9 cellular contexts compared by ENCODE assay signal in genomic region chr9:83154087-83154736, GRCh38.
DNase-seq lines count a peak whose midpoint lies in the region; ATAC-seq, FAIRE-seq and TF ChIP-seq lines count a peak whose summit lies in the region.
"Had no signal": no experiment of that assay in that cellular context is flagged by ENCODE, and none has a peak within 500 bp of the region (broad histone marks: within the 10 kb centered on the region; RNA-seq: fewer than 3 reads in every experiment).

No MANE protein-coding gene starts in this region.

- no peak for TF ChIP-seq CTCF in GM12864 (IDR thresholded peaks at IDR 0.05; ENCODE audit: low read depth, low read length, missing control alignments)

- DNase-seq in GM12864 (ENCODE audit: low read depth) = peak; percentile 42
- DNase-seq in HT-29 (ENCODE audit: low spot score) = peak; percentile 80
- DNase-seq in NCI-H69 (lab: John Stamatoyannopoulos, UW) = no peak
- no peak for DNase-seq in T-helper 1 cell
- no peak for DNase-seq in NCI-H2029 treated with DMSO at 0.1 percent for 48 hours (lab: John Stamatoyannopoulos, UW)
- DNase-seq in activated naive CD4-positive, alpha-beta T cell treated with Interleukin-2 at 50 U/mL for 16 hours = no peak
- DNase-seq: SIG-M5 had no signal

- peak; percentile 78 for FAIRE-seq in islet of Langerhans (lab: Jason Lieb, UNC)

- peak; percentile 98 for ATAC-seq in GM21723 (IDR thresholded peaks at IDR 0.05; ENCODE audit: unreplicated experiment)

- no peak overlapping the region for H3K4me3 ChIP-seq in GM12864 (ENCODE audit: low read depth, low read length)

Comparison
In these comparisons a context has a peak if more than half of its experiments do, and no peak if none do; other contexts are left out.
1. DNase-seq: peak in GM12864 (single experiment) and HT-29 (single experiment); none in NCI-H69 (single experiment), T-helper 1 cell (0 of 5), NCI-H2029 treated with DMSO at 0.1 percent for 48 hours (single experiment) and activated naive CD4-positive, alpha-beta T cell treated with Interleukin-2 at 50 U/mL for 16 hours (single experiment).